7 cellular contexts compared by ENCODE assay signal in the genomic region with DNA sequence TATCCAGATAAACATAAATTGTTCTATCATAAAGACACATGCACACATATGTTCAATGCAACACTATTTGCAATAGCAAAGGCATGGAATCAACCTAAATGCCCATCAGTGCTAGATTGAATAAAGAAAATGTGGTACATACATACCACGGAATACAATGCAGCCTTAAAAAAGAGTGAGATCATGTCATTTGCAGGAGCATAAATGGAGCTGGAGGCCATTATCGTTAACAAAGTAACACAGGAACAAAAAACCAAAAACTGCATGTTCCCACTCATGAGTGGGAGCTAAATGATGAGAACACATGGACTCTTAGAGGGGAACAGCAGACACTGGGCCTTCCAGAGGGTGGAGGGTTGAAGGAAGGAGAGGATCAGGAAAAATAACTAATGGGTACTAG.
"Had no signal": no experiment of that assay in that cellular context is flagged by ENCODE, and none has a peak within 500 bp of the region (broad histone marks: within the 10 kb centered on the region; RNA-seq: fewer than 3 reads in every experiment).

No MANE protein-coding gene starts in this region.

- H3K9ac ChIP-seq: KMS-11 had no signal

- FAIRE-seq: HepG2, HTR-8/SVneo had no signal

- H3K27ac ChIP-seq: HL-60, KMS-11 had no signal

- H3K4me2 ChIP-seq: KMS-11 had no signal

- DNase-seq: IMR-90, KBM-7, KG1 had no signal

- ATAC-seq: HepG2 had no signal
